2 cellular contexts compared by ENCODE assay signal in genomic region chr5:175254155-175254554, GRCh38.
TF ChIP-seq lines count a peak whose summit lies in the region.

No MANE protein-coding gene starts in this region.

TF ChIP-seq in liver, 16 proteins besides CTCF, POLR2A, EP300 and RAD21 (continued from another document):
- peak; percentile 84 for TF ChIP-seq REST (IDR thresholded peaks at IDR 0.05)
- TF ChIP-seq ATF3 (IDR thresholded peaks at IDR 0.05), result no peak
- TF ChIP-seq NR2F2 (IDR thresholded peaks at IDR 0.05), result peak; percentile 92

TF ChIP-seq in HepG2, 621 proteins besides CTCF, POLR2A, EP300 and RAD21 (continued from another document):
- no peak for TF ChIP-seq ZHX1 (CRISPR knock-in tag; IDR thresholded peaks at IDR 0.05; ENCODE audit: low read depth)
- TF ChIP-seq ZNF10 (CRISPR knock-in tag; IDR thresholded peaks at IDR 0.05; ENCODE audit: borderline replicate concordance, low read depth), result no peak
- no peak for TF ChIP-seq MXD3 (CRISPR knock-in tag; IDR thresholded peaks at IDR 0.05)
- no peak for TF ChIP-seq GLI4 (CRISPR knock-in tag; IDR thresholded peaks at IDR 0.05; ENCODE audit: borderline replicate concordance)
- TF ChIP-seq ZMYM3 (CRISPR knock-in tag; IDR thresholded peaks at IDR 0.05), result no peak
- TF ChIP-seq ZMYM4 (CRISPR knock-in tag; IDR thresholded peaks at IDR 0.05), result no peak
- TF ChIP-seq ZC3H13 (CRISPR knock-in tag; IDR thresholded peaks at IDR 0.05), result no peak
